Comparison of ENCODE assay signal across 2 cellular contexts in genomic region chrX:46577116-46578005, GRCh38.
TF ChIP-seq lines count a peak whose summit lies in the region.

No MANE protein-coding gene starts in this region.

TF ChIP-seq in SK-N-SH, 30 proteins besides CTCF, POLR2A, EP300 and RAD21 (continued from another document):
- no peak for TF ChIP-seq USF1 (IDR thresholded peaks at IDR 0.05; ENCODE audit: borderline replicate concordance, low read depth)

TF ChIP-seq in SK-N-SH treated with all-trans-retinoic acid at 6 μM for 48 hours, 23 proteins besides CTCF, POLR2A, EP300 and RAD21 (continued from another document):
- TF ChIP-seq TCF4 (CRISPR knock-in tag; IDR thresholded peaks at IDR 0.05; ENCODE audit: borderline replicate concordance) (no peak), OSR1 (CRISPR knock-in tag; IDR thresholded peaks at IDR 0.05) (no peak), CSRNP3 (CRISPR knock-in tag; IDR thresholded peaks at IDR 0.05) (no peak)
